Comparison of ENCODE assay signal across 14 cellular contexts in genomic region chr13:48158915-48159314, GRCh38.
DNase-seq lines count a peak whose midpoint lies in the region; ATAC-seq and TF ChIP-seq lines count a peak whose summit lies in the region.
"Had no signal": no experiment of that assay in that cellular context is flagged by ENCODE, and none has a peak within 500 bp of the region (broad histone marks: within the 10 kb centered on the region; RNA-seq: fewer than 3 reads in every experiment).

No MANE protein-coding gene starts in this region.

- H3K4me1 ChIP-seq in Loucy (ENCODE audit: insufficient read depth, low read length, poor library complexity, severe bottlenecking): peaks cover 50% of the 10 kb centered on the region

- DNase-seq in Calu3: peak; percentile 18
- peak; percentile 21 to 83 for DNase-seq in T47D (ENCODE audit: low read depth in 1 of 2, low spot score in 1 of 2)
- DNase-seq in naive thymus-derived CD8-positive, alpha-beta T cell: no peak
- no peak for DNase-seq in NCI-H345 (lab: John Stamatoyannopoulos, UW)
- DNase-seq in germinal center (ENCODE audit: low spot score): no peak
- no peak for DNase-seq in effector CD8-positive, alpha-beta T cell (lab: John Stamatoyannopoulos, UW)
- DNase-seq: activated effector memory CD4-positive, alpha-beta T cell treated with anti-CD3 and anti-CD28 coated beads, Interleukin-2, amount 50 U/mL, for 16 hours; cortex of kidney; NCI-H2107 had no signal

- H3K9me3 ChIP-seq in Loucy (ENCODE audit: insufficient read depth, low read depth, low read length): no peaks in the 10 kb centered on the region
- H3K9me3 ChIP-seq: BLaER1, SJCRH30 had no signal

- ATAC-seq in naive thymus-derived CD8-positive, alpha-beta T cell: no peak
- no peak for ATAC-seq in GM18520 (IDR thresholded peaks at IDR 0.05; ENCODE audit: unreplicated experiment)

- H3K27me3 ChIP-seq in Loucy (ENCODE audit: insufficient read depth, low read length, poor library complexity, severe bottlenecking): no peaks in the 10 kb centered on the region
- H3K27me3 ChIP-seq: BLaER1, SJCRH30 had no signal

- H2AFZ ChIP-seq in Loucy (ENCODE audit: low read length): peak overlapping the region; percentile 54

- intact Hi-C loops in Calu3 (cut with micrococcal nuclease; ENCODE audit: unreplicated experiment): loop anchor here (10.0 kb wide), 1 partner anchor 76 kb away; the partner anchor contains the start of gene ITM2B

- H3K4me1 Mint-ChIP-seq in Calu3 (ENCODE audit: low read depth, unreplicated experiment): peaks cover 63% of the 10 kb centered on the region
- H3K4me1 Mint-ChIP-seq in naive thymus-derived CD8-positive, alpha-beta T cell: peaks cover 31 to 85% (median 64%) of the 10 kb centered on the region in 4 donors

- TF ChIP-seq CTCF in Calu3 (IDR thresholded peaks at IDR 0.05; ENCODE audit: unreplicated experiment) (no peak), Loucy (conservative IDR thresholded peaks at IDR 0.05; ENCODE audit: low read length) (no peak)

- no peaks in the 10 kb centered on the region for H3K36me3 ChIP-seq in Loucy (ENCODE audit: insufficient read depth, low read length)
- H3K36me3 ChIP-seq: BLaER1, SJCRH30 had no signal

- H3K9ac ChIP-seq in Loucy (ENCODE audit: low read depth, low read length, poor library complexity, severe bottlenecking): peak overlapping the region; percentile 50
- H3K9ac ChIP-seq: BLaER1, KMS-11 had no signal

- H3K36me3 Mint-ChIP-seq in Calu3 (ENCODE audit: insufficient read depth, unreplicated experiment): peaks cover 19% of the 10 kb centered on the region
- H3K36me3 Mint-ChIP-seq in naive thymus-derived CD8-positive, alpha-beta T cell: no peaks in the 10 kb centered on the region

- H3K4me2 ChIP-seq in Loucy (ENCODE audit: low read depth, low read length, poor library complexity, severe bottlenecking): no peak overlapping the region
- H3K4me2 ChIP-seq: BLaER1, KMS-11 had no signal

- no peaks in the 10 kb centered on the region for H3K9me2 ChIP-seq in Loucy (replicated peaks; ENCODE audit: low read depth, low read length)

- no peak overlapping the region for H3K4me3 ChIP-seq in Loucy (ENCODE audit: low read length, poor library complexity, severe bottlenecking)
- H3K4me3 ChIP-seq: BLaER1 had no signal

- H3K4me3 Mint-ChIP-seq in Calu3 (ENCODE audit: low read depth, unreplicated experiment): peak overlapping the region; percentile 54
- H3K4me3 Mint-ChIP-seq in naive thymus-derived CD8-positive, alpha-beta T cell: peak overlapping the region in 3 of 10 donors; percentile 6 to 62 (median 41)

- in situ Hi-C loops in T47D (cut with HindIII; ENCODE audit: low pct_unique_long_range_greater_than_20kb, low sequenced_read_pairs): no loop called here

- CTCF ChIA-PET in Calu3 (lab: Charles Lee): no interaction called here

- H3F3A ChIP-seq in Loucy (ENCODE audit: low read depth): no peaks in the 10 kb centered on the region

- no peaks in the 10 kb centered on the region for H3K27me3 Mint-ChIP-seq in Calu3 (ENCODE audit: unreplicated experiment)
- H3K27me3 Mint-ChIP-seq in naive thymus-derived CD8-positive, alpha-beta T cell: no peaks in the 10 kb centered on the region

- H3K9me3 Mint-ChIP-seq in Calu3 (ENCODE audit: low read depth, unreplicated experiment): no peaks in the 10 kb centered on the region
- H3K9me3 Mint-ChIP-seq in naive thymus-derived CD8-positive, alpha-beta T cell: no peaks in the 10 kb centered on the region

- peak overlapping the region; percentile 89 for H3K27ac Mint-ChIP-seq in Calu3 (ENCODE audit: unreplicated experiment)
- H3K27ac Mint-ChIP-seq in naive thymus-derived CD8-positive, alpha-beta T cell: peak overlapping the region in 9 of 10 donors; percentile 19 to 99 (median 89)

- no TSS peak for BruUV-seq in Calu3 (replicated peaks; lab: Mats Ljungman, UMichigan)

- H3K79me2 ChIP-seq in Loucy (ENCODE audit: insufficient read depth, low read length): no peaks in the 10 kb centered on the region

- H4K20me1 ChIP-seq in Loucy (ENCODE audit: insufficient read depth, low read length, poor library complexity, severe bottlenecking): no peaks in the 10 kb centered on the region
- H4K20me1 ChIP-seq: BLaER1 had no signal

- POLR2A ChIA-PET in naive thymus-derived CD8-positive, alpha-beta T cell (lab: Charles Lee): interaction anchor here (0.9 to 6.3 kb wide), 5 partner anchors 11 to 74 kb away, joined by 3 to 85 read pairs (median 7); partner anchors contain the start of gene ITM2B

Comparison
In these comparisons a context has a peak if more than half of its experiments do, and no peak if none do; other contexts are left out.
1. DNase-seq: peak in Calu3 (single experiment) and T47D (2 of 2); none in naive thymus-derived CD8-positive, alpha-beta T cell (0 of 10), NCI-H345 (single experiment), germinal center (single experiment) and effector CD8-positive, alpha-beta T cell (single experiment).